In the genomic region with DNA sequence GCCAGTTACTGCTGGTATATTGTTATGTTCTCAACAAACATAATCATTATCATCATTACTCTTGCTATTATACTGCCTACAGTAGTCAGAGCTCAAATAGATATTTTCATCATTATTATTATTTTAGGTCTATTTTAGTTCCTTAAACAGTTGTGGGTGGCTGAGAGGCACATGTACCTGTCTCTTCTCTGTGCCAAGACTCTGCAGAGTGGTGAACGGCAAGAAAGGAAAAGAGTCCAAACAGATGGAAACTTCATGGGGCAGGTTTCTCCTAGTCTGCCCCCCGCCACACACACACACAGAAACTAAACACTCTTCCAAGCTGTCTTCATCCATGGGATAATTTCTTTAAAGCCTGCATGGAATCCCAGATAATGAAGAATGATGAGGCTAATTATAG, we compare ENCODE assay signal across 28 cellular contexts.
"Had no signal": no experiment of that assay in that cellular context is flagged by ENCODE, and none has a peak within 500 bp of the region (broad histone marks: within the 10 kb centered on the region; RNA-seq: fewer than 3 reads in every experiment).

No MANE protein-coding gene starts in this region.

- H3K27ac ChIP-seq: brain microvascular endothelial cell, cardiac muscle cell had no signal

- ATAC-seq: activated T-helper 17 cell treated with anti-CD3 and anti-CD28 coated beads, Interleukin-2, amount 50 U/mL, for 72 hours; PC-3; T-helper 17 cell had no signal

- H3K36me3 ChIP-seq: brain microvascular endothelial cell, cardiac muscle cell, MG63 had no signal

- H3K27me3 ChIP-seq: brain microvascular endothelial cell, cardiac muscle cell, MG63 had no signal

- H3K9me3 ChIP-seq: MG63 had no signal

- H3K4me3 ChIP-seq: cardiac muscle cell, MG63 had no signal

- FAIRE-seq: astrocyte, colon, RCC 7860, TTC549 had no signal

- DNase-seq: activated CD4-positive, alpha-beta memory T cell treated with anti-CD3 and anti-CD28 coated beads, Interleukin-2, amount 10 ng/mL, durations not matched to agents 7 days and 5 days; activated CD4-positive, alpha-beta T cell treated with anti-CD3 and anti-CD28 coated beads, Interleukin-2, amount 10 ng/mL, durations not matched to agents 7 days and 5 days; activated CD4-positive, CD25-positive, alpha-beta regulatory T cell; activated gamma-delta T cell; activated naive CD4-positive, alpha-beta T cell treated with anti-CD3 and anti-CD28 coated beads for 36 hours; activated T-cell treated with anti-CD3 and anti-CD28 coated beads for 4 hours; activated T-cell treated with anti-CD3 and anti-CD28 coated beads, Interleukin-2, amount 50 U/mL, for 48 hours; amygdala; brain microvascular endothelial cell; cerebellar nuclear complex; MG63; MV-4-11; NCI-H1092 treated with DMSO at 0.1 percent for 48 hours; NCI-H1694; NCI-H2029 treated with DMSO at 0.1 percent for 48 hours; NCI-H345; NCI-H510A; NCI-H774; PC-3; SHP77 treated with DMSO at 0.1 percent for 48 hours; T-helper 17 cell; T1000 had no signal
